In genomic region chr7:131040467-131040932, GRCh38 we compare ENCODE assay signal across 8 cellular contexts.
DNase-seq lines count a peak whose midpoint lies in the region; ATAC-seq, FAIRE-seq and TF ChIP-seq lines count a peak whose summit lies in the region.

No MANE protein-coding gene starts in this region.

- H3K4me3 ChIP-seq in NB4 (ENCODE audit: low read depth, low read length) = no peak overlapping the region
- no peak overlapping the region for H3K4me3 ChIP-seq in bronchial epithelial cell (ENCODE audit: low read depth, low read length)

- peak overlapping the region; percentile 48 to 73 (median 56) for H3K27ac Mint-ChIP-seq in immature natural killer cell

- no peak for TF ChIP-seq POLR2A in NB4 (IDR thresholded peaks at IDR 0.05; ENCODE audit: extremely low read depth, insufficient read length)

- H3K27me3 ChIP-seq in bronchial epithelial cell (ENCODE audit: control insufficient read depth, insufficient read depth, low read length) = no peaks in the 10 kb centered on the region

- no peak for ATAC-seq in GM19023 (IDR thresholded peaks at IDR 0.05; ENCODE audit: unreplicated experiment)

- peak overlapping the region in 4 of 5 donors; percentile 18 to 61 (median 44) for H3K4me3 Mint-ChIP-seq in immature natural killer cell

- DNase-seq in Ammon's horn (ENCODE audit: low spot score) = peak; percentile 77
- peak; percentile 32 for DNase-seq in GM19239 (ENCODE audit: insufficient read length, low spot score)
- peak; percentile 68 for DNase-seq in NB4 (ENCODE audit: low read depth)
- peak; percentile 29 for DNase-seq in SKM-1 (lab: John Stamatoyannopoulos, UW; ENCODE audit: unreplicated experiment)
- DNase-seq in bronchial epithelial cell (ENCODE audit: low read depth) = peak; percentile 70
- peak; percentile 35 to 58 (median 52) for DNase-seq in immature natural killer cell
- DNase-seq in smooth muscle cell of the brain vasculature (ENCODE audit: low read depth, low spot score) = peak; percentile 54

- peaks cover 4 to 13% (median 8%) of the 10 kb centered on the region in 3 donors for H3K27me3 Mint-ChIP-seq in immature natural killer cell (ENCODE audit: low read depth in 3 of 3)

- peaks cover 2 to 5% (median 3%) of the 10 kb centered on the region in 3 donors for H3K36me3 Mint-ChIP-seq in immature natural killer cell

- H3K9me3 Mint-ChIP-seq in immature natural killer cell = no peaks in the 10 kb centered on the region

- no peaks in the 10 kb centered on the region for H3K36me3 ChIP-seq in bronchial epithelial cell (ENCODE audit: control insufficient read depth, insufficient read depth, low read length)

- peak; percentile 89 for FAIRE-seq in GM19239 (lab: Jason Lieb, UNC)
- FAIRE-seq in bronchial epithelial cell (lab: Jason Lieb, UNC) = no peak

- peaks cover 65 to 69% of the 10 kb centered on the region in 2 donors for H3K4me1 Mint-ChIP-seq in immature natural killer cell

- TF ChIP-seq CTCF in NB4 (IDR thresholded peaks at IDR 0.05; ENCODE audit: low read depth, low read length) (peak; percentile 97), bronchial epithelial cell (IDR thresholded peaks at IDR 0.05; ENCODE audit: insufficient read depth, low read length, severe bottlenecking) (peak; percentile 83)
